1 cellular context compared by ENCODE assay signal in the genomic region with DNA sequence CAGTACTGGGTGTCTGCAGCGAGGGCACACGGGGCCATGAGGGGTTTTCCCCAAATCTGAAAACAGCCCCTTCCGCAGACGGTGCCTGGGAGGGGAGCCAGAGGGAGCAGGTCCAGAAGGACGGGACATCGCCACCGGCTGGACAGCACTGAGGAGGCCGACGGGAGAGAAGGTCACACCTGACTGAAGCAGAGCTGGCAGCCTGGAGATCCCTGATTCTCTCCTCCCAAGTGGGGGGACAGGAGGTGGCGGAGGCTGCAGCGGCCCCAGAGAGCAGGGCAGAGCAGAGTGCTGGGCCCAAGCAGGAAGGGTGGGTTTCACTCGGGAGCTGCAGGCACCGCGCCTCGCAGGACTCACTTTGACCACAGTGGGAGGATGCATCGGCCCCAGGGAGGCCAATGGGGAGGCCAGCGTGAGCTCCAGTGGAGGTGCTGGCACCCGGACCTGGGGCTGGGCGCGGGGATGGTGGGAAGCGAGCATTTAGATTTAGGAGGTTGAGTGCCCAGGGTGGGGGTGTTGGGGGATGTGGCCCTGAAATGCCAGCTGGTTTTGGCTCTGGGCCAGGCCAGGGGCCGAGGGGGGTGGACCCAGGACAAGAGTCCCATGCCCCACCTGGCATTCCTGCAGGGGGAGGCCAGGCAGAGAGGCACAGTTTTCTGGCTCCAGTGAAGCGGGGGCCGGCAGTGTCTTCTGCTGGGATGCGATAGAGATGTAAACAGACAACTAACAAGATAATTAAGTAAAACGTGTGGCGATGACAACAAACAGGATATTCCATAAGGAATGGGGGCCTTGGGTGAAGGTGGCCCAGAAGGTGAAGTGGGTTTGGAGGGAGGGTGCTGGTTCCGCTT.
TF ChIP-seq lines count a peak whose summit lies in the region.

No MANE protein-coding gene starts in this region.

TF ChIP-seq in HepG2, 621 proteins besides CTCF, POLR2A, EP300 and RAD21 (continued from another document):
- TF ChIP-seq, protein P1, sequence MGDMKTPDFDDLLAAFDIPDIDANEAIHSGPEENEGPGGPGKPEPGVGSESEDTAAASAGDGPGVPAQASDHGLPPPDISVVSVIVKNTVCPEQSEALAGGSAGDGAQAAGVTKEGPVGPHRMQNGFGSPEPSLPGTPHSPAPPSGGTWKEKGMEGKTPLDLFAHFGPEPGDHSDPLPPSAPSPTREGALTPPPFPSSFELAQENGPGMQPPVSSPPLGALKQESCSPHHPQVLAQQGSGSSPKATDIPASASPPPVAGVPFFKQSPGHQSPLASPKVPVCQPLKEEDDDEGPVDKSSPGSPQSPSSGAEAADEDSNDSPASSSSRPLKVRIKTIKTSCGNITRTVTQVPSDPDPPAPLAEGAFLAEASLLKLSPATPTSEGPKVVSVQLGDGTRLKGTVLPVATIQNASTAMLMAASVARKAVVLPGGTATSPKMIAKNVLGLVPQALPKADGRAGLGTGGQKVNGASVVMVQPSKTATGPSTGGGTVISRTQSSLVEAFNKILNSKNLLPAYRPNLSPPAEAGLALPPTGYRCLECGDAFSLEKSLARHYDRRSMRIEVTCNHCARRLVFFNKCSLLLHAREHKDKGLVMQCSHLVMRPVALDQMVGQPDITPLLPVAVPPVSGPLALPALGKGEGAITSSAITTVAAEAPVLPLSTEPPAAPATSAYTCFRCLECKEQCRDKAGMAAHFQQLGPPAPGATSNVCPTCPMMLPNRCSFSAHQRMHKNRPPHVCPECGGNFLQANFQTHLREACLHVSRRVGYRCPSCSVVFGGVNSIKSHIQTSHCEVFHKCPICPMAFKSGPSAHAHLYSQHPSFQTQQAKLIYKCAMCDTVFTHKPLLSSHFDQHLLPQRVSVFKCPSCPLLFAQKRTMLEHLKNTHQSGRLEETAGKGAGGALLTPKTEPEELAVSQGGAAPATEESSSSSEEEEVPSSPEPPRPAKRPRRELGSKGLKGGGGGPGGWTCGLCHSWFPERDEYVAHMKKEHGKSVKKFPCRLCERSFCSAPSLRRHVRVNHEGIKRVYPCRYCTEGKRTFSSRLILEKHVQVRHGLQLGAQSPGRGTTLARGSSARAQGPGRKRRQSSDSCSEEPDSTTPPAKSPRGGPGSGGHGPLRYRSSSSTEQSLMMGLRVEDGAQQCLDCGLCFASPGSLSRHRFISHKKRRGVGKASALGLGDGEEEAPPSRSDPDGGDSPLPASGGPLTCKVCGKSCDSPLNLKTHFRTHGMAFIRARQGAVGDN (CRISPR knock-in tag; IDR thresholded peaks at IDR 0.05) = no peak
- TF ChIP-seq ARID4A (CRISPR knock-in tag; IDR thresholded peaks at IDR 0.05; ENCODE audit: borderline replicate concordance) = no peak
- no peak for TF ChIP-seq ELF1 (CRISPR knock-in tag; IDR thresholded peaks at IDR 0.05)
- no peak for TF ChIP-seq KDM1A (CRISPR knock-in tag; IDR thresholded peaks at IDR 0.05)
- TF ChIP-seq ZNF44 (CRISPR knock-in tag; IDR thresholded peaks at IDR 0.05) = no peak
- TF ChIP-seq ZNF792 (CRISPR knock-in tag; IDR thresholded peaks at IDR 0.05) = no peak
- no peak for TF ChIP-seq SMAD1 (CRISPR knock-in tag; IDR thresholded peaks at IDR 0.05; ENCODE audit: borderline replicate concordance, low read depth)
- TF ChIP-seq ZNF552 (CRISPR knock-in tag; IDR thresholded peaks at IDR 0.05; ENCODE audit: borderline replicate concordance) = no peak
- no peak for TF ChIP-seq MIER3 (CRISPR knock-in tag; IDR thresholded peaks at IDR 0.05; ENCODE audit: borderline replicate concordance)
- TF ChIP-seq RBM22 (optimal IDR thresholded peaks at IDR 0.05; ENCODE audit: low read length) = no peak
- TF ChIP-seq NCOA5 (CRISPR knock-in tag; IDR thresholded peaks at IDR 0.05) = no peak
TF ChIP-seq in HepG2: peak in this region for 0.
